In genomic region chr5:73436535-73437125, GRCh38 we compare ENCODE assay signal across 8 cellular contexts. TPM values are rescaled to one million over a fixed set of nuclear protein-coding genes. Genes with fewer than 3 reads are reported as not detected.
A peak's percentile ranks its signal among the peaks of the same experiment; 100 is the strongest.
DNase-seq lines count a peak whose midpoint lies in the region; ATAC-seq and TF ChIP-seq lines count a peak whose summit lies in the region.

No MANE protein-coding gene starts in this region.

- ATAC-seq in esophagus mucosa, result peak; percentile 31
- no peak for ATAC-seq in GM18868 (IDR thresholded peaks at IDR 0.05; ENCODE audit: unreplicated experiment)
- ATAC-seq in HG02798 (IDR thresholded peaks at IDR 0.05; ENCODE audit: poor library complexity, unreplicated experiment), result no peak

- H3K4me1 Mint-ChIP-seq in osteocyte (ENCODE audit: unreplicated experiment), result peaks cover 48% of the 10 kb centered on the region

- no peaks in the 10 kb centered on the region for H3K9me3 ChIP-seq in Peyer's patch

- H3K4me3 ChIP-seq in Peyer's patch, result peak overlapping the region; percentile 10 to 53 (median 36)

- H3K27me3 ChIP-seq in Peyer's patch, result peaks cover 0 to 27% of the 10 kb centered on the region in 2 donors

- peak; percentile 58 for DNase-seq in COLO668 (lab: John Stamatoyannopoulos, UW; ENCODE audit: unreplicated experiment)
- DNase-seq in Peyer's patch, result peak in 1 of 3 donors; percentile 78
- DNase-seq in osteocyte (ENCODE audit: extremely low spot score, unreplicated experiment), result no peak
- no peak for DNase-seq in activated CD4-positive, CD25-positive, alpha-beta regulatory T cell treated with anti-CD3 and anti-CD28 coated beads, Interleukin-2, amount 50 U/mL, for 72 hours
- DNase-seq in posterior cingulate gyrus, result no peak

- peaks cover 0 to 21% (median 6%) of the 10 kb centered on the region in 4 donors for H3K4me1 ChIP-seq in Peyer's patch

- H3K27me3 Mint-ChIP-seq in osteocyte (ENCODE audit: unreplicated experiment), result peaks cover 6% of the 10 kb centered on the region

- no peak for TF ChIP-seq CTCF in Peyer's patch (IDR thresholded peaks at IDR 0.05)
- TF ChIP-seq CTCF in osteocyte (IDR thresholded peaks at IDR 0.05), result no peak

- H3K27ac Mint-ChIP-seq in osteocyte (ENCODE audit: unreplicated experiment), result peak overlapping the region; percentile 94

- H3K36me3 Mint-ChIP-seq in osteocyte (ENCODE audit: unreplicated experiment), result no peaks in the 10 kb centered on the region

- H3K9me3 Mint-ChIP-seq in osteocyte (ENCODE audit: unreplicated experiment), result no peaks in the 10 kb centered on the region

- no peaks in the 10 kb centered on the region for H3K36me3 ChIP-seq in Peyer's patch

- peak overlapping the region in 3 of 4 donors; percentile 50 to 79 (median 70) for H3K27ac ChIP-seq in Peyer's patch

- TF ChIP-seq POLR2A in Peyer's patch (IDR thresholded peaks at IDR 0.05), result peak in 1 of 2 donors; percentile 12

- peak overlapping the region; percentile 63 for H3K4me3 Mint-ChIP-seq in osteocyte (ENCODE audit: unreplicated experiment)

- intact Hi-C loops in posterior cingulate gyrus (cut with DNase I), result no loop called here

RNA-seq across cellular contexts. Expression of gene FOXD1, which starts 11.9 kb away (rescaled TPM):
- total RNA-seq in Peyer's patch (10 to 100 TPM in 1 of 4 donors, 1 to 10 TPM in 3; 1.7 to 22.7 (median 4.5) TPM), esophagus mucosa (0.88 TPM), osteocyte (64.1 and 73.4 TPM in 2 replicates)
